20 cellular contexts compared by ENCODE assay signal in the genomic region with DNA sequence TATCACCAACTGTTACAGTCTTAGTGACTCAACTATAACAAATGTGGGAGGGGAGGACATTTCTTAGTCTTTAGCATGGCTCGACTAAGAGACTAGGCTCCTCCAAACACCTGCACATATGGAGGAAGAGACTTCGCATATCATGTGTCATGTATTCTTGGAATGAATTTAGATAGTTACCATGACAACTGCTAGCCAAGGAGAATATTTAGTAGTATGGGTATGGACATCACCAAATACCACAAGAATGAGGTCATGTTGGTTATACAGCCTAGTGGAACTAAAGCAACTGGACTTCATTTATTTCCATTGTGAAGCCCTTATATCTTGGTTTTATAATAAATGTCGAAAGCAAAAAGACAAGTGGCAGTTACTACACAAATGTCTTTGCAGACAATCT.
DNase-seq lines count a peak whose midpoint lies in the region; ATAC-seq and TF ChIP-seq lines count a peak whose summit lies in the region.
"Had no signal": no experiment of that assay in that cellular context is flagged by ENCODE, and none has a peak within 500 bp of the region (broad histone marks: within the 10 kb centered on the region; RNA-seq: fewer than 3 reads in every experiment).

No MANE protein-coding gene starts in this region.

- TF ChIP-seq CTCF in mucosa of descending colon (IDR thresholded peaks at IDR 0.05), result no peak

- H3K4me1 ChIP-seq in mucosa of descending colon (ENCODE audit: low read depth), result no peaks in the 10 kb centered on the region
- H3K4me1 ChIP-seq: heart right ventricle, left lung, neural progenitor cell, right atrium auricular region, thyroid gland had no signal

- DNase-seq in DMS 273 (lab: John Stamatoyannopoulos, UW; ENCODE audit: unreplicated experiment) (peak; percentile 28), DMS 273 treated with DMSO at 0.1 percent for 48 hours (lab: John Stamatoyannopoulos, UW) (no peak), amniotic stem cell (lab: John Stamatoyannopoulos, UW) (peak; percentile 10), hepatic stellate cell (ENCODE audit: low spot score) (peak; percentile 12), superior temporal gyrus (ENCODE audit: extremely low spot score) (peak; percentile 14), mucosa of descending colon (no peak), HCEC 1CT (no peak)
- DNase-seq: activated B cell treated with CpG ODN at 0.5 μM for 24 hours; activated CD8-positive, alpha-beta memory T cell treated with anti-CD3 and anti-CD28 coated beads, Interleukin-2, amount 10 ng/mL, durations not matched to agents 7 days and 5 days; activated naive CD4-positive, alpha-beta T cell; CD8-positive, alpha-beta memory T cell; heart right ventricle; left lung; NCI-H1105 treated with DMSO at 0.1 percent for 48 hours; NCI-H446; stimulated activated CD8-positive, alpha-beta memory T cell treated with anti-CD3 and anti-CD28 coated beads, Interleukin-4, amount 100 ng/mL, for 48 hours; thyroid gland had no signal

- no peaks in the 10 kb centered on the region for H3K9me3 ChIP-seq in mucosa of descending colon
- H3K9me3 ChIP-seq: heart right ventricle, left lung, right atrium auricular region, thyroid gland had no signal

- no peak overlapping the region for H3K4me3 ChIP-seq in mucosa of descending colon
- H3K4me3 ChIP-seq: heart right ventricle, left lung, neural progenitor cell, right atrium auricular region, thyroid gland had no signal

- no peaks in the 10 kb centered on the region for H3K36me3 ChIP-seq in mucosa of descending colon (ENCODE audit: low read depth)
- H3K36me3 ChIP-seq: heart right ventricle, left lung, neural progenitor cell, right atrium auricular region, thyroid gland had no signal

- ATAC-seq in HG03571 (IDR thresholded peaks at IDR 0.05; ENCODE audit: unreplicated experiment), result no peak
- ATAC-seq in mucosa of descending colon, result no peak
- ATAC-seq: activated CD8-positive, alpha-beta memory T cell treated with anti-CD3 and anti-CD28 coated beads, Interleukin-2, amount 10 ng/mL, durations not matched to agents 7 days and 5 days; heart right ventricle; left lung had no signal

- intact Hi-C loops in mucosa of descending colon (cut with DNase I, micrococcal nuclease), result no loop called here

Comparison
In these comparisons a context has a peak if more than half of its experiments do, and no peak if none do; other contexts are left out.
1. DNase-seq: peak in DMS 273 (single experiment), amniotic stem cell (single experiment), hepatic stellate cell (single experiment) and superior temporal gyrus (single experiment); none in DMS 273 treated with DMSO at 0.1 percent for 48 hours (single experiment), mucosa of descending colon (0 of 3) and HCEC 1CT (single experiment).